ENCODE assay signal across 8 cellular contexts in the genomic region with DNA sequence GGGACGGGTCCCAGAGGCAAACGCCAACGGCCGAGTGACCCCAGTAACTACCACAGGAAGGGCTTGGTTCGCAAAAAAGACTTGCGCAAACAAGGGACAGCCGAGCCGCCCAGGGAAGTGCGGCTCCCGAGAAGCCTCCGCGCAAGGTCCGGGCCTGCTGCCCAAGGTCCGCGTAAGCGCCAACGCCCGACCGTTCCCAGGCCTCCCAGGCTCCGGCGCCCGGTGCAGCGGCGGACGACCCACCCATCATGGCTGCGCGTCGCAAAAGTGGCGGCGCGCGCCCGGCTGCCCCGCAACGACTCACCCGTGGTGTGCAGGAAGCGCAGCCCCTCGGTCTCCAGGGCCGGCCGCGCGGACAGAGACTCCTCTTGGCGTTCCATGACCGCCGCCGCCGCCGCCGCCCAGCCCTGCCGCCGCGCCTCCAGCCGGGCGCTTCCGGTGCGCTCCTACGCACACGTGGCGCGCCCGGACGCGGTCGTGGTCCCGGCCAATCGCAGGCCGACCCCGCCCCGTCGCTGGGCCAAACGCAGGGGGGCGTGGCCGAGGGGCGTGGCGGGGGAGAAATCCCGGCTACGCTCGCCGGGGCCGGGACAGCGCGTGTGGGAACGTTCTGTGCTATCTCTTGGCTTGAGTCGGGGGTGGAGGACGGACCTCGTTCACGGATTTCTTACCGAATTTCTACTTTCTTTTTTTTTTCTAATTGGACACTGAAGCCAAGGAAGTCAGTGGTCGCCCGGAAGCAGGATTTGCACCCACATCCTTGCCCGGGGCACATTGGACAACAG. TPM values are rescaled to one million over a fixed set of nuclear protein-coding genes. Genes with fewer than 3 reads are reported as not detected.
A peak's percentile ranks its signal among the peaks of the same experiment; 100 is the strongest.
DNase-seq lines count a peak whose midpoint lies in the region; ATAC-seq and TF ChIP-seq lines count a peak whose summit lies in the region.

A gene with protein sequence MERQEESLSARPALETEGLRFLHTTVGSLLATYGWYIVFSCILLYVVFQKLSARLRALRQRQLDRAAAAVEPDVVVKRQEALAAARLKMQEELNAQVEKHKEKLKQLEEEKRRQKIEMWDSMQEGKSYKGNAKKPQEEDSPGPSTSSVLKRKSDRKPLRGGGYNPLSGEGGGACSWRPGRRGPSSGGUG (minus strand): TSS at position 448 of the 785 bp plus-strand sequence. CDS start 68 bp downstream, at position 380.

- H3K9me3 Mint-ChIP-seq in T-helper 2 cell treated with Interferon-gamma antibody and Interleukin-4, amounts not matched to agents 5 μg/mL and 100 μg/mL, for 36 hours = no peaks in the 10 kb centered on the region

- peak within 1 kb of the TSS; percentile 97 for H3K4me3 Mint-ChIP-seq in T-helper 2 cell treated with Interferon-gamma antibody and Interleukin-4, amounts not matched to agents 5 μg/mL and 100 μg/mL, for 36 hours

- H3K36me3 ChIP-seq in right atrium auricular region (peaks cover 57% of the 10 kb centered on the region), uterus (no peaks in the 10 kb centered on the region)

- TF ChIP-seq CTCF in GM13977 (IDR thresholded peaks at IDR 0.05; ENCODE audit: extremely low read depth, insufficient read depth, missing control alignments) (no peak), right atrium auricular region (IDR thresholded peaks at IDR 0.05) (peak in 1 of 2 donors; percentile 11), uterus (IDR thresholded peaks at IDR 0.05) (peak in 2 of 4 experiments; percentile 7 to 31)

- peaks cover 0 to 25% of the 10 kb centered on the region in 2 donors for H3K4me1 ChIP-seq in right atrium auricular region
- no peaks in the 10 kb centered on the region for H3K4me1 ChIP-seq in uterus

- no peaks in the 10 kb centered on the region for H3K27me3 Mint-ChIP-seq in T-helper 2 cell treated with Interferon-gamma antibody and Interleukin-4, amounts not matched to agents 5 μg/mL and 100 μg/mL, for 36 hours (ENCODE audit: low read depth)

- peak; percentile 90 for ATAC-seq in HG02623 (IDR thresholded peaks at IDR 0.05; ENCODE audit: unreplicated experiment)

- H3K27ac Mint-ChIP-seq in T-helper 2 cell treated with Interferon-gamma antibody and Interleukin-4, amounts not matched to agents 5 μg/mL and 100 μg/mL, for 36 hours = peak within 1 kb of the TSS; percentile 95

- in situ Hi-C loops in GM13977 (cut with MboI; ENCODE audit: low pct_unique_long_range_greater_than_20kb, low sequenced_read_pairs, unreplicated experiment) = no loop called here

- H3K4me3 ChIP-seq in right atrium auricular region (peak within 1 kb of the TSS; percentile 85 to 90), uterus (peak within 1 kb of the TSS; percentile 52 to 62)

- peaks cover 22% of the 10 kb centered on the region for H3K4me1 Mint-ChIP-seq in T-helper 2 cell treated with Interferon-gamma antibody and Interleukin-4, amounts not matched to agents 5 μg/mL and 100 μg/mL, for 36 hours (ENCODE audit: low read depth)

- H3K9me3 ChIP-seq in right atrium auricular region = no peaks in the 10 kb centered on the region
- H3K9me3 ChIP-seq in uterus = no peaks in the 10 kb centered on the region

- H3K27me3 ChIP-seq in right atrium auricular region = no peaks in the 10 kb centered on the region
- no peaks in the 10 kb centered on the region for H3K27me3 ChIP-seq in uterus

- H3K36me3 Mint-ChIP-seq in T-helper 2 cell treated with Interferon-gamma antibody and Interleukin-4, amounts not matched to agents 5 μg/mL and 100 μg/mL, for 36 hours (ENCODE audit: low read depth) = peaks cover 62% of the 10 kb centered on the region

- H3K27ac ChIP-seq in right atrium auricular region = peak within 1 kb of the TSS; percentile 91 to 95
- peak within 1 kb of the TSS; percentile 61 to 78 for H3K27ac ChIP-seq in uterus

- peak; percentile 91 for DNase-seq in GM13977 (ENCODE audit: low spot score)
- DNase-seq in NCI-H1105 (lab: John Stamatoyannopoulos, UW) = peak; percentile 96
- DNase-seq in T-helper 2 cell treated with Interferon-gamma antibody and Interleukin-4, amounts not matched to agents 5 μg/mL and 100 μg/mL, for 36 hours (ENCODE audit: low spot score) = peak; percentile 91
- DNase-seq in anterior cingulate cortex (lab: John Stamatoyannopoulos, UW) = peak in 55 of 58 donors; percentile 34 to 87 (median 76)
- DNase-seq in right atrium auricular region (ENCODE audit: low spot score) = peak; percentile 93
- peak; percentile 87 for DNase-seq in putamen (ENCODE audit: low spot score)
- DNase-seq in uterus = peak; percentile 89 to 93

- intact Hi-C loops in uterus (cut with DNase I; ENCODE audit: low total_unique reads) = no loop called here

- TF ChIP-seq POLR2A in uterus (IDR thresholded peaks at IDR 0.05) = peak; percentile 76 to 96

RNA-seq across cellular contexts. Expression of the gene that starts here (rescaled TPM):
- total RNA-seq in right atrium auricular region (10 to 100 TPM; 52.4 to 60.6 TPM), uterus (10 to 100 TPM; 36.9 to 90.0 (median 56.3) TPM)

Comparison
In these comparisons a context has a peak if more than half of its experiments do, and no peak if none do; other contexts are left out.
1. Peak in every context shown above with its lines: DNase-seq, ATAC-seq, H3K4me3 ChIP-seq and H3K27ac ChIP-seq.